In genomic region chr16:68427649-68428303, GRCh38 we compare ENCODE assay signal across 16 cellular contexts. TPM values are rescaled to one million over a fixed set of nuclear protein-coding genes. Genes with fewer than 3 reads are reported as not detected.
DNase-seq lines count a peak whose midpoint lies in the region; ATAC-seq and TF ChIP-seq lines count a peak whose summit lies in the region.
"Had no signal": no experiment of that assay in that cellular context is flagged by ENCODE, and none has a peak within 500 bp of the region (broad histone marks: within the 10 kb centered on the region; RNA-seq: fewer than 3 reads in every experiment).

No MANE protein-coding gene starts in this region.

- H3K36me3 Mint-ChIP-seq in CD4-positive, CD25-positive, alpha-beta regulatory T cell = no peaks in the 10 kb centered on the region
- H3K36me3 Mint-ChIP-seq: CD8-positive, alpha-beta T cell had no signal

- no peak for ATAC-seq in CD4-positive, CD25-positive, alpha-beta regulatory T cell (ENCODE audit: low read depth in 2 of 2)
- ATAC-seq in DND-41 (ENCODE audit: insufficient read depth, low read depth) = no peak
- no peak for ATAC-seq in HG03175 (IDR thresholded peaks at IDR 0.05; ENCODE audit: unreplicated experiment)
- ATAC-seq: CD8-positive, alpha-beta T cell; GM12878 had no signal

- H3K36me3 ChIP-seq in CD4-positive, CD25-positive, alpha-beta regulatory T cell (ENCODE audit: control insufficient read depth, insufficient read depth, low read length) = no peaks in the 10 kb centered on the region
- H3K36me3 ChIP-seq in DND-41 (ENCODE audit: insufficient read depth, low read length) (no peaks in the 10 kb centered on the region), trophoblast cell (ENCODE audit: control insufficient read depth in 1 of 2, insufficient read depth in 2 of 2, low read length in 2 of 2) (no peaks in the 10 kb centered on the region)

- TF ChIP-seq CTCF in DND-41 (IDR thresholded peaks at IDR 0.05; ENCODE audit: borderline replicate concordance, extremely low read depth, low read length, poor library complexity, severe bottlenecking) = no peak

- H3K9me3 Mint-ChIP-seq in CD4-positive, CD25-positive, alpha-beta regulatory T cell = peaks cover 0 to 2% (median 0%) of the 10 kb centered on the region in 7 donors
- H3K9me3 Mint-ChIP-seq: CD8-positive, alpha-beta T cell had no signal

- H2BK12ac ChIP-seq in trophoblast cell (ENCODE audit: low read length) = no peak overlapping the region

- no peak overlapping the region for H3K9ac ChIP-seq in DND-41 (ENCODE audit: low read depth, low read length)
- H3K9ac ChIP-seq in trophoblast cell (ENCODE audit: low read length) = no peak overlapping the region
- H3K9ac ChIP-seq: GM23248 had no signal

- H4K20me1 ChIP-seq in DND-41 (ENCODE audit: insufficient read depth, low read length) = no peaks in the 10 kb centered on the region

- H4K91ac ChIP-seq in trophoblast cell (ENCODE audit: low read depth, low read length) = no peak overlapping the region

- H3K27ac ChIP-seq in CD4-positive, CD25-positive, alpha-beta regulatory T cell (ENCODE audit: insufficient read depth, low read length, poor library complexity, severe bottlenecking) = no peak overlapping the region
- H3K27ac ChIP-seq in DND-41 (ENCODE audit: low read length) (peak overlapping the region; percentile 21; the same call in 1 of the 2 replicates), trophoblast cell (ENCODE audit: low read depth, low read length) (no peak overlapping the region)
- H3K27ac ChIP-seq: GM23248 had no signal

- H2AFZ ChIP-seq in DND-41 (ENCODE audit: low read depth, low read length) = no peak overlapping the region
- H2AFZ ChIP-seq in trophoblast cell (ENCODE audit: insufficient read depth, low read length, poor library complexity) = no peak overlapping the region
- H2AFZ ChIP-seq: GM23248 had no signal

- no peak overlapping the region for H3K23ac ChIP-seq in trophoblast cell (ENCODE audit: low read length)

- H3K4me2 ChIP-seq in DND-41 (ENCODE audit: insufficient read depth, low read length) (no peak overlapping the region), trophoblast cell (ENCODE audit: low read length) (no peak overlapping the region)

- H2AK5ac ChIP-seq in trophoblast cell (ENCODE audit: low read length) = no peak overlapping the region

- no peak overlapping the region for H2BK120ac ChIP-seq in trophoblast cell (ENCODE audit: insufficient read depth, low read length, poor library complexity)

- no peak overlapping the region for H3K14ac ChIP-seq in trophoblast cell (ENCODE audit: low read length)

- H4K8ac ChIP-seq in trophoblast cell (ENCODE audit: low read depth, low read length) = no peak overlapping the region

- H3K27me3 Mint-ChIP-seq in CD4-positive, CD25-positive, alpha-beta regulatory T cell = peaks cover 6% of the 10 kb centered on the region

- peak overlapping the region; percentile 15 to 38 (median 16) for H3K27ac Mint-ChIP-seq in CD4-positive, CD25-positive, alpha-beta regulatory T cell
- H3K27ac Mint-ChIP-seq: CD8-positive, alpha-beta T cell had no signal

- no peak overlapping the region for H3K4me3 ChIP-seq in CD4-positive, CD25-positive, alpha-beta regulatory T cell (ENCODE audit: low read depth, low read length)
- H3K4me3 ChIP-seq in DND-41 (ENCODE audit: low read depth in 1 of 2, low read length in 2 of 2) (no peak overlapping the region), trophoblast cell (ENCODE audit: low read depth, low read length) (no peak overlapping the region)
- H3K4me3 ChIP-seq: GM12878, GM23248 had no signal

- H3K79me2 ChIP-seq in DND-41 (ENCODE audit: insufficient read depth, low read length) (no peaks in the 10 kb centered on the region), trophoblast cell (ENCODE audit: control insufficient read depth, insufficient read depth, low read length, poor library complexity) (no peaks in the 10 kb centered on the region)

- peaks cover 17% of the 10 kb centered on the region for H3K4me1 ChIP-seq in CD4-positive, CD25-positive, alpha-beta regulatory T cell (ENCODE audit: control insufficient read depth, insufficient read depth, low read length, poor library complexity, severe bottlenecking)
- H3K4me1 ChIP-seq in DND-41 (ENCODE audit: insufficient read depth, low read length) (peaks cover 39% of the 10 kb centered on the region), trophoblast cell (ENCODE audit: control insufficient read depth in 1 of 2, insufficient read depth in 2 of 2, low read length in 2 of 2) (no peaks in the 10 kb centered on the region)
- H3K4me1 ChIP-seq: Caco-2 had no signal

- H3K18ac ChIP-seq in trophoblast cell (ENCODE audit: low read length) = no peak overlapping the region

- no CpG with 5 or more reads among the region's 5 CpGs for WGBS in trophoblast cell (ENCODE audit: extremely low coverage, insufficient coverage, insufficient read length)

- H3K79me1 ChIP-seq in trophoblast cell (ENCODE audit: low read length) = no peaks in the 10 kb centered on the region

- H2BK5ac ChIP-seq in trophoblast cell (ENCODE audit: low read depth, low read length, poor library complexity) = no peak overlapping the region

- H3K4me1 Mint-ChIP-seq in CD4-positive, CD25-positive, alpha-beta regulatory T cell = peaks cover 11 to 47% (median 16%) of the 10 kb centered on the region in 4 donors

- no peaks in the 10 kb centered on the region for H3K9me3 ChIP-seq in CD4-positive, CD25-positive, alpha-beta regulatory T cell (ENCODE audit: control insufficient read depth in 2 of 2, low read length in 2 of 2)
- H3K9me3 ChIP-seq in DND-41 (ENCODE audit: insufficient read depth, low read length, severe bottlenecking) (no peaks in the 10 kb centered on the region), trophoblast cell (ENCODE audit: insufficient read depth, low read depth, low read length) (no peaks in the 10 kb centered on the region)
- H3K9me3 ChIP-seq: Caco-2 had no signal

- H3K4ac ChIP-seq in trophoblast cell (ENCODE audit: low read depth, low read length) = no peak overlapping the region

- no peaks in the 10 kb centered on the region for H3K27me3 ChIP-seq in CD4-positive, CD25-positive, alpha-beta regulatory T cell (ENCODE audit: control insufficient read depth, insufficient read depth, low read length)
- H3K27me3 ChIP-seq in DND-41 (ENCODE audit: insufficient read depth, low read length, poor library complexity) (no peaks in the 10 kb centered on the region), trophoblast cell (ENCODE audit: insufficient read depth, low read length) (no peaks in the 10 kb centered on the region)

- no peak overlapping the region for H3K4me3 Mint-ChIP-seq in CD4-positive, CD25-positive, alpha-beta regulatory T cell
- H3K4me3 Mint-ChIP-seq: CD8-positive, alpha-beta T cell had no signal

- DNase-seq in CD4-positive, CD25-positive, alpha-beta regulatory T cell = no peak
- DNase-seq in DND-41 = no peak
- peak; percentile 22 for DNase-seq in mesenteric fat pad (ENCODE audit: low spot score)
- peak; percentile 80 for DNase-seq in putamen (ENCODE audit: low spot score)
- DNase-seq in trophoblast cell = no peak
- DNase-seq: C1 segment of cervical spinal cord; Caco-2; CD8-positive, alpha-beta T cell; DMS153; EL; GDM1; GM23248; H7; HCEC 1CT had no signal

- no peak overlapping the region for H4K12ac ChIP-seq in trophoblast cell (ENCODE audit: low read depth, low read length)

RNA-seq across cellular contexts. Expression of gene SMPD3, which starts 20.5 kb away (rescaled TPM):
- total RNA-seq in CD4-positive, CD25-positive, alpha-beta regulatory T cell = 16.1 TPM
- 10 to 100 TPM in 3 of 4 donors, 1 to 10 TPM in 1; 7.1 to 20.3 (median 18.6) TPM for polyA plus RNA-seq in CD4-positive, CD25-positive, alpha-beta regulatory T cell
- 0.58 TPM for total RNA-seq in mesenteric fat pad
- 3.6 and 3.9 TPM in 2 replicates for polyA plus RNA-seq in trophoblast cell (2013)

Comparison
In these comparisons a context has a peak if more than half of its experiments do, and no peak if none do; other contexts are left out.
1. DNase-seq: peak in mesenteric fat pad (single experiment) and putamen (single experiment); none in CD4-positive, CD25-positive, alpha-beta regulatory T cell (0 of 3), DND-41 (single experiment) and trophoblast cell (0 of 2).
2. RNA of gene SMPD3, which starts 20.5 kb away (total RNA-seq): 16.1 TPM in CD4-positive, CD25-positive, alpha-beta regulatory T cell (single experiment); 0.58 TPM in mesenteric fat pad (single experiment); every median in the first group is over 10 times any median in the second.